14 cellular contexts compared by ENCODE assay signal in the genomic region with DNA sequence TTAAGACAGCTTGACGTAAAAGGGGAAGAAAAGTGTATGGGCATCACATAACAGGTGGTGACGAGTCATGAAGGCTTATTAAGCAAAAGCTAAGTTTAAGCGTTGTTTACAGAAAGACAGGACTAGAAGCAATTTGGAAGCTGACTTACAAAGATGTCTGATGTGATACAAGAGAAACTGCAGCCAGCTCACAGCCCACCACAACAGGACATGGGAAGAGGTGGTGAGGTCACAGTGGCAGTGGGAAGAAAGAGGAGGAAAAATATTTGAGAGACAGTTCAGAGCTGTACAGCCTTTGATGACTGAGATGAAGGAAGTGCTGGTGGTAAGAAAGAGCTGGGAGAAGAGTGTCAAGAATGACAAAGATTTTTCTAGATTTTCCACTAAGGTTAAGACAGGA.
DNase-seq lines count a peak whose midpoint lies in the region; ATAC-seq and TF ChIP-seq lines count a peak whose summit lies in the region.
"Had no signal": no experiment of that assay in that cellular context is flagged by ENCODE, and none has a peak within 500 bp of the region (broad histone marks: within the 10 kb centered on the region; RNA-seq: fewer than 3 reads in every experiment).

No MANE protein-coding gene starts in this region.

- no peaks in the 10 kb centered on the region for H3K9me3 Mint-ChIP-seq in T-cell

- peak; percentile 17 for DNase-seq in AG10803 (ENCODE audit: low read depth)
- peak; percentile 63 for DNase-seq in EH (ENCODE audit: low read depth)
- no peak for DNase-seq in T-cell
- DNase-seq in iris pigment epithelial cell (ENCODE audit: low read depth), result peak; percentile 27
- DNase-seq in NCI-H2196 treated with DMSO at 0.1 percent for 48 hours (lab: John Stamatoyannopoulos, UW; ENCODE audit: unreplicated experiment), result no peak
- no peak for DNase-seq in amygdala (lab: John Stamatoyannopoulos, UW)
- no peak for DNase-seq in putamen (ENCODE audit: low spot score)
- DNase-seq in omental fat pad (ENCODE audit: low spot score), result no peak
- DNase-seq: left lung; NCI-H1930; NCI-H524; psoas muscle; stimulated activated CD4-positive, alpha-beta T cell treated with anti-CD3 and anti-CD28 coated beads, Interleukin-12 subunit alpha, Interleukin-12 subunit beta, amount 100 ng/mL, for 4 hours had no signal

- ATAC-seq in T-cell (replicated peaks in 1 of 4), result peak in 1 of 4 experiments; percentile 55
- ATAC-seq in omental fat pad (ENCODE audit: low FRiP score), result no peak
- ATAC-seq: left lung, psoas muscle, SK-N-SH treated with all-trans-retinoic acid at 6 μM for 48 hours had no signal

- no peak overlapping the region for H3K4me3 ChIP-seq in AG10803 (ENCODE audit: low read length)
- H3K4me3 ChIP-seq: left lung, psoas muscle had no signal

- H3K36me3 Mint-ChIP-seq in T-cell, result peaks cover 19% of the 10 kb centered on the region

- no peak overlapping the region for H3K4me3 Mint-ChIP-seq in T-cell

- H3K27me3 Mint-ChIP-seq in T-cell, result no peaks in the 10 kb centered on the region

- TF ChIP-seq CTCF in AG10803 (conservative IDR thresholded peaks at IDR 0.05; ENCODE audit: low read length) (no peak), omental fat pad (IDR thresholded peaks at IDR 0.05) (no peak)

- POLR2A ChIA-PET in T-cell (lab: Charles Lee), result interaction anchor here in 1 of 2 donors (1.0 kb wide), 1 partner anchor 35 kb away, joined by 3 read pairs; no protein-coding TSS in a partner anchor

- CTCF ChIA-PET in T-cell (lab: Charles Lee), result interaction anchor here (0.6 to 1.6 kb wide), 3 partner anchors 12 to 334 kb away, joined by 3 to 4 read pairs (median 3); no protein-coding TSS in a partner anchor

- H3K27ac Mint-ChIP-seq in T-cell, result peak overlapping the region; percentile 9 to 72

- peaks cover 72 to 84% (median 83%) of the 10 kb centered on the region in 3 donors for H3K4me1 Mint-ChIP-seq in T-cell

Comparison
In these comparisons a context has a peak if more than half of its experiments do, and no peak if none do; other contexts are left out.
1. DNase-seq: peak in AG10803 (single experiment), EH (single experiment) and iris pigment epithelial cell (single experiment); none in T-cell (0 of 34), NCI-H2196 treated with DMSO at 0.1 percent for 48 hours (single experiment), amygdala (0 of 56), putamen (single experiment) and omental fat pad (single experiment).